8 cellular contexts compared by ENCODE assay signal in genomic region chr10:96334888-96335526, GRCh38. TPM values are rescaled to one million over a fixed set of nuclear protein-coding genes. Genes with fewer than 3 reads are reported as not detected.
DNase-seq lines count a peak whose midpoint lies in the region; ATAC-seq lines count a peak whose summit lies in the region.

No MANE protein-coding gene starts in this region.

- peaks cover 30 to 41% of the 10 kb centered on the region in 2 experiments for H3K27me3 ChIP-seq in mesenchymal stem cell (ENCODE audit: control insufficient read depth in 1 of 2, insufficient read depth in 1 of 2, low read length in 2 of 2)

- no peak overlapping the region for H4K91ac ChIP-seq in mesenchymal stem cell (ENCODE audit: low read length)

- H3K79me1 ChIP-seq in mesenchymal stem cell (replicated peaks; ENCODE audit: low read length, poor library complexity, severe bottlenecking), result no peaks in the 10 kb centered on the region

- no peak overlapping the region for H3K27ac ChIP-seq in mesenchymal stem cell (ENCODE audit: low read length, poor library complexity, severe bottlenecking)

- H2BK15ac ChIP-seq in mesenchymal stem cell (ENCODE audit: low read depth, poor library complexity, severe bottlenecking), result no peak overlapping the region

- H3K14ac ChIP-seq in mesenchymal stem cell (ENCODE audit: low read length in 2 of 2), result no peak overlapping the region

- H3K4ac ChIP-seq in mesenchymal stem cell (ENCODE audit: low read depth in 1 of 2, low read length in 2 of 2), result no peak overlapping the region

- no peak overlapping the region for H3K23ac ChIP-seq in mesenchymal stem cell (ENCODE audit: low read length in 2 of 2)

- no peak overlapping the region for H3K4me3 ChIP-seq in mesenchymal stem cell (ENCODE audit: insufficient read depth in 1 of 2, low read depth in 1 of 2, low read length in 2 of 2)

- H2BK12ac ChIP-seq in mesenchymal stem cell (ENCODE audit: low read length in 2 of 2), result no peak overlapping the region

- no peak overlapping the region for H2BK5ac ChIP-seq in mesenchymal stem cell (ENCODE audit: low read depth, low read length, poor library complexity, severe bottlenecking)

- no peaks in the 10 kb centered on the region for H3K4me1 ChIP-seq in mesenchymal stem cell (ENCODE audit: control insufficient read depth, insufficient read depth, low read depth, low read length)

- no peak overlapping the region for H3K9ac ChIP-seq in mesenchymal stem cell (ENCODE audit: low read length)

- H2AFZ ChIP-seq in mesenchymal stem cell (ENCODE audit: low read depth, low read length), result no peak overlapping the region

- ATAC-seq in GM21515 (IDR thresholded peaks at IDR 0.05; ENCODE audit: unreplicated experiment) (no peak), GM18502 (IDR thresholded peaks at IDR 0.05; ENCODE audit: poor library complexity, unreplicated experiment) (no peak)

- no peak overlapping the region for H3K4me2 ChIP-seq in mesenchymal stem cell (ENCODE audit: low read length, poor library complexity, severe bottlenecking)

- H3K9me3 ChIP-seq in mesenchymal stem cell (ENCODE audit: control insufficient read depth, low read length), result no peaks in the 10 kb centered on the region

- no peak overlapping the region for H2BK120ac ChIP-seq in mesenchymal stem cell (ENCODE audit: low read depth, low read length)

- DNase-seq in 8988T (peak; percentile 24), GM03348 (ENCODE audit: low spot score) (peak; percentile 80), NCI-H2196 treated with DMSO at 0.1 percent for 48 hours (lab: John Stamatoyannopoulos, UW; ENCODE audit: unreplicated experiment) (peak; percentile 5), dermis blood vessel endothelial cell (peak; percentile 69), mesenchymal stem cell (peak; percentile 30), NCI-H2081 treated with DMSO at 0.1 percent for 48 hours (lab: John Stamatoyannopoulos, UW) (no peak)

- no peak overlapping the region for H3K18ac ChIP-seq in mesenchymal stem cell (ENCODE audit: low read depth in 1 of 2, low read length in 2 of 2)

- H3K36me3 ChIP-seq in mesenchymal stem cell (ENCODE audit: control insufficient read depth in 1 of 2, insufficient read depth in 2 of 2, low read depth in 1 of 2, low read length in 2 of 2), result no peaks in the 10 kb centered on the region

- H2AK5ac ChIP-seq in mesenchymal stem cell (ENCODE audit: low read length, severe bottlenecking), result no peak overlapping the region

- H4K8ac ChIP-seq in mesenchymal stem cell (ENCODE audit: low read length), result no peak overlapping the region

- 70% methylated on average over 3 of the region's 4 CpGs for WGBS in mesenchymal stem cell

RNA-seq across cellular contexts. Expression of gene OPALIN, which starts 23.8 kb away (rescaled TPM):
- total RNA-seq in dermis blood vessel endothelial cell, result not detected in 2 replicates
- not detected for polyA plus RNA-seq in mesenchymal stem cell (2013, experiment 1 of 2)
- not detected for polyA plus RNA-seq in mesenchymal stem cell (2013, experiment 2 of 2)

RNA-seq across cellular contexts. Expression of gene DNTT, which starts 30.8 kb away (rescaled TPM):
- total RNA-seq in dermis blood vessel endothelial cell, result not detected in 2 replicates
- polyA plus RNA-seq in mesenchymal stem cell (2013, experiment 1 of 2), result not detected
- not detected for polyA plus RNA-seq in mesenchymal stem cell (2013, experiment 2 of 2)
